In genomic region chr21:43902441-43902840, GRCh38 we compare ENCODE assay signal across 19 cellular contexts. TPM values are rescaled to one million over a fixed set of nuclear protein-coding genes. Genes with fewer than 3 reads are reported as not detected.
A peak's percentile ranks its signal among the peaks of the same experiment; 100 is the strongest.
DNase-seq lines count a peak whose midpoint lies in the region; ATAC-seq, FAIRE-seq and TF ChIP-seq lines count a peak whose summit lies in the region.
"Had no signal": no experiment of that assay in that cellular context is flagged by ENCODE, and none has a peak within 500 bp of the region (broad histone marks: within the 10 kb centered on the region; RNA-seq: fewer than 3 reads in every experiment).

No MANE protein-coding gene starts in this region.

- peaks cover 46% of the 10 kb centered on the region for H3K79me2 ChIP-seq in HepG2 (ENCODE audit: insufficient read depth, low read length)

- no peaks in the 10 kb centered on the region for H3K27me3 ChIP-seq in liver (ENCODE audit: control insufficient read depth in 4 of 4, insufficient read depth in 4 of 4, low read length in 3 of 4)
- no peaks in the 10 kb centered on the region for H3K27me3 ChIP-seq in HepG2 (ENCODE audit: control insufficient read depth in 1 of 2, insufficient read depth in 2 of 2, low read length in 2 of 2)
- no peaks in the 10 kb centered on the region for H3K27me3 ChIP-seq in left lung

- TF ChIP-seq RAD21 in liver (IDR thresholded peaks at IDR 0.05) (no peak), HepG2 (CRISPR knock-in tag; IDR thresholded peaks at IDR 0.05) (no peak)

- 57% methylated on average over 6 of the region's 6 CpGs for WGBS in liver
- WGBS in HepG2 (ENCODE audit: low lambda C conversion rate) = 86% methylated on average over 6 of the region's 6 CpGs

- ATAC-seq in HepG2 (no peak), left lung (no peak), GM21529 (IDR thresholded peaks at IDR 0.05; ENCODE audit: unreplicated experiment) (no peak)
- ATAC-seq: natural killer cell treated with Interleukin-12 subunit alpha and Interleukin-12 subunit beta and Interleukin-15 and Interleukin-18, amount 100 ng/mL, for 72 hours had no signal

- CTCF ChIA-PET in HepG2 (lab: Yijun Ruan, JAX; ENCODE audit: low intra/inter-chr PET ratio, low total read pairs) = no interaction called here

- H2AFZ ChIP-seq in HepG2 (ENCODE audit: low read length) = no peak overlapping the region

- TF ChIP-seq EP300 in HepG2 (IDR thresholded peaks at IDR 0.05; ENCODE audit: low read depth in 2 of 2, low read length in 2 of 2) (no peak), HepG2 (CRISPR knock-in tag; IDR thresholded peaks at IDR 0.05; ENCODE audit: borderline replicate concordance) (no peak)

- POLR2A ChIA-PET in HepG2 (lab: Yijun Ruan, JAX) = no interaction called here

- FAIRE-seq in HepG2 (lab: Jason Lieb, UNC) = no peak

- H3K4me3 ChIP-seq in liver (ENCODE audit: low read depth in 1 of 3, low read length in 3 of 3) (no peak overlapping the region), HepG2 (replicated peaks in 1 of 3; ENCODE audit: insufficient read depth in 1 of 3, low read depth in 2 of 3, low read length in 3 of 3) (no peak overlapping the region), left lung (no peak overlapping the region)
- H3K4me3 ChIP-seq: smooth muscle cell had no signal

- in situ Hi-C loops in HepG2 (cut with HindIII; ENCODE audit: extremely low pct_ligation_motif_present, low pct_unique_long_range_greater_than_20kb) = no loop called here

- intact Hi-C loops in HepG2 (cut with micrococcal nuclease; ENCODE audit: unreplicated experiment) (no loop called here), left lung (cut with DNase I) (no loop called here)

- H3K4me1 ChIP-seq in liver (ENCODE audit: control insufficient read depth in 4 of 4, insufficient read depth in 4 of 4, low read length in 3 of 4) = peaks cover 0 to 30% (median 20%) of the 10 kb centered on the region in 4 donors
- no peaks in the 10 kb centered on the region for H3K4me1 ChIP-seq in HepG2 (ENCODE audit: insufficient read depth, low read length)
- peaks cover 10 to 24% of the 10 kb centered on the region in 2 donors for H3K4me1 ChIP-seq in left lung

- no TSS peak for BruUV-seq in HepG2 (replicated peaks; lab: Mats Ljungman, UMichigan)

- DNase-seq in HepG2 (ENCODE audit: low spot score) = no peak
- peak; percentile 92 for DNase-seq in dermis blood vessel endothelial cell
- no peak for DNase-seq in left lung
- no peak for DNase-seq in mucosa of gallbladder (ENCODE audit: low spot score)
- DNase-seq in iPS-NIHi11 (ENCODE audit: low spot score) = no peak
- DNase-seq in activated CD4-positive, CD25-positive, alpha-beta regulatory T cell (lab: John Stamatoyannopoulos, UW) = no peak
- DNase-seq: activated CD4-positive, alpha-beta T cell treated with anti-CD3 and anti-CD28 coated beads for 48 hours; DMS153; H9; Kasumi-1; NCI-H187; NCI-H526 treated with DMSO at 0.1 percent for 48 hours; RPMI8226; T-helper 2 cell had no signal

- no peak overlapping the region for H3K4me2 ChIP-seq in HepG2 (ENCODE audit: low read depth, low read length)
- H3K4me2 ChIP-seq: smooth muscle cell had no signal

- H3K9ac ChIP-seq in liver (ENCODE audit: low read depth in 1 of 2, low read length in 2 of 2) (no peak overlapping the region), HepG2 (ENCODE audit: insufficient read depth, low read depth, low read length) (no peak overlapping the region)

- H3K36me3 ChIP-seq in liver (ENCODE audit: control insufficient read depth in 4 of 4, insufficient read depth in 3 of 4, low read depth in 1 of 4, low read length in 3 of 4) (peaks cover 0 to 3% (median 0%) of the 10 kb centered on the region in 4 donors), HepG2 (replicated peaks in 1 of 2; ENCODE audit: control insufficient read depth in 1 of 2, insufficient read depth in 2 of 2, low read length in 2 of 2) (peaks cover 7 to 38% of the 10 kb centered on the region in 2 experiments), left lung (peaks cover 0 to 46% of the 10 kb centered on the region in 2 donors)

- H3K27ac ChIP-seq in liver (ENCODE audit: low read depth in 1 of 2, low read length in 2 of 2) (no peak overlapping the region), HepG2 (ENCODE audit: extremely low read length, insufficient read depth, low read length) (no peak overlapping the region), left lung (peak overlapping the region; percentile 62 to 63)
- H3K27ac ChIP-seq: HL-60 had no signal

- TF ChIP-seq POLR2A in HepG2 (IDR thresholded peaks at IDR 0.05; ENCODE audit: insufficient read depth in 1 of 2, low read depth in 2 of 2, low read length in 2 of 2) = no peak

- 0 out of 2 replicates have a peak, but pooled peaks cover 3% of the 10 kb centered on the region for H4K20me1 ChIP-seq in HepG2 (ENCODE audit: insufficient read depth, low read length)

- no peak for TF ChIP-seq CTCF in liver (IDR thresholded peaks at IDR 0.05; ENCODE audit: low read depth, low read length, missing input control)
- TF ChIP-seq CTCF in HepG2 (CRISPR knock-in tag; IDR thresholded peaks at IDR 0.05) = no peak
- no peak for TF ChIP-seq CTCF in left lung (IDR thresholded peaks at IDR 0.05)

- H3K9me3 ChIP-seq in liver (ENCODE audit: control insufficient read depth in 4 of 4, low read length in 3 of 4) (no peaks in the 10 kb centered on the region), HepG2 (ENCODE audit: low read length) (no peaks in the 10 kb centered on the region), left lung (peaks cover 0 to 2% of the 10 kb centered on the region in 2 donors)

TF ChIP-seq in liver, 16 proteins besides CTCF, POLR2A, EP300 and RAD21 (continues in another document):
- TF ChIP-seq JUND (IDR thresholded peaks at IDR 0.05) = peak; percentile 68 to 80
- TF ChIP-seq TAF1 (conservative IDR thresholded peaks at IDR 0.05) = no peak
- TF ChIP-seq, protein P1, sequence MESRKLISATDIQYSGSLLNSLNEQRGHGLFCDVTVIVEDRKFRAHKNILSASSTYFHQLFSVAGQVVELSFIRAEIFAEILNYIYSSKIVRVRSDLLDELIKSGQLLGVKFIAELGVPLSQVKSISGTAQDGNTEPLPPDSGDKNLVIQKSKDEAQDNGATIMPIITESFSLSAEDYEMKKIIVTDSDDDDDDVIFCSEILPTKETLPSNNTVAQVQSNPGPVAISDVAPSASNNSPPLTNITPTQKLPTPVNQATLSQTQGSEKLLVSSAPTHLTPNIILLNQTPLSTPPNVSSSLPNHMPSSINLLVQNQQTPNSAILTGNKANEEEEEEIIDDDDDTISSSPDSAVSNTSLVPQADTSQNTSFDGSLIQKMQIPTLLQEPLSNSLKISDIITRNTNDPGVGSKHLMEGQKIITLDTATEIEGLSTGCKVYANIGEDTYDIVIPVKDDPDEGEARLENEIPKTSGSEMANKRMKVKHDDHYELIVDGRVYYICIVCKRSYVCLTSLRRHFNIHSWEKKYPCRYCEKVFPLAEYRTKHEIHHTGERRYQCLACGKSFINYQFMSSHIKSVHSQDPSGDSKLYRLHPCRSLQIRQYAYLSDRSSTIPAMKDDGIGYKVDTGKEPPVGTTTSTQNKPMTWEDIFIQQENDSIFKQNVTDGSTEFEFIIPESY (IDR thresholded peaks at IDR 0.05) = no peak
- no peak for TF ChIP-seq HNF4A (conservative IDR thresholded peaks at IDR 0.05)
- peak; percentile 52 for TF ChIP-seq NR2F2 (IDR thresholded peaks at IDR 0.05)

TF ChIP-seq in HepG2, 621 proteins besides CTCF, POLR2A, EP300 and RAD21 (continues in another document):
- TF ChIP-seq SP140L (CRISPR knock-in tag; IDR thresholded peaks at IDR 0.05; ENCODE audit: borderline replicate concordance) (no peak), STAT5B (CRISPR knock-in tag; IDR thresholded peaks at IDR 0.05) (no peak), NCOR1 (IDR thresholded peaks at IDR 0.05; ENCODE audit: borderline replicate concordance, low read length) (no peak), ATRX (CRISPR knock-in tag; IDR thresholded peaks at IDR 0.05; ENCODE audit: borderline replicate concordance) (no peak), ONECUT2 (CRISPR knock-in tag; IDR thresholded peaks at IDR 0.05) (no peak), THAP11 (CRISPR knock-in tag; IDR thresholded peaks at IDR 0.05) (no peak), ZNF260 (CRISPR knock-in tag; IDR thresholded peaks at IDR 0.05; ENCODE audit: borderline replicate concordance, low read depth) (no peak), RFX5 (IDR thresholded peaks at IDR 0.05; ENCODE audit: low read depth, low read length) (no peak)

RNA-seq across cellular contexts. Expression of gene AGPAT3, which starts 37.4 kb away (rescaled TPM):
- total RNA-seq in liver (100 to 1,000 TPM in 1 of 2 donors, 10 to 100 TPM in 1; 60.7 to 148 TPM), HepG2 (2016; rRNA removed; fragmentation: Illumina TruSeq; extraction: Trizol) (46.8 and 54.4 TPM in 2 replicates), dermis blood vessel endothelial cell (56.8 and 153 TPM in 2 replicates), left lung (100 to 1,000 TPM; 106 to 111 TPM), mucosa of gallbladder (107 TPM)
- polyA plus RNA-seq in liver (10 to 100 TPM; 32.3 to 58.9 TPM), HepG2 (2011; rRNA removed) (32.2 and 40.5 TPM in 2 replicates)
- 14.8 and 16.1 TPM in 2 replicates for total RNA-seq in HepG2 (2016; cell fraction: cytosol; rRNA removed; fragmentation: Illumina TruSeq; extraction: Trizol; ENCODE audit: low read depth)
- total RNA-seq in HepG2 (2016; cell fraction: insoluble cytoplasmic fraction; rRNA removed; fragmentation: Illumina TruSeq; extraction: Trizol) = 41.2 and 56.0 TPM in 2 replicates
- 53.6 and 57.0 TPM in 2 replicates for total RNA-seq in HepG2 (2016; cell fraction: membrane; rRNA removed; fragmentation: Illumina TruSeq; extraction: Trizol)
- total RNA-seq in HepG2 (2016; cell fraction: nucleus; rRNA removed; fragmentation: Illumina TruSeq; extraction: Trizol) = 49.6 and 56.0 TPM in 2 replicates
- polyA plus RNA-seq in HepG2 (2011; cell fraction: cytosol; rRNA removed) = 34.8 and 46.1 TPM in 2 replicates
- 58.5 and 63.8 TPM in 2 replicates for polyA plus RNA-seq in HepG2 (2011; cell fraction: nucleus; rRNA removed)
- polyA plus RNA-seq in HepG2 (2012) = 30.3 and 31.7 TPM in 2 replicates
- 19.7 and 23.3 TPM in 2 replicates for polyA plus RNA-seq in HepG2 (2016; cell fraction: cytosol; fragmentation: Illumina TruSeq; extraction: Trizol; ENCODE audit: low read depth)
- 37.4 and 44.0 TPM in 2 replicates for polyA plus RNA-seq in HepG2 (2016; cell fraction: insoluble cytoplasmic fraction; fragmentation: Illumina TruSeq; extraction: Trizol; ENCODE audit: low read depth)
- polyA plus RNA-seq in HepG2 (2016; cell fraction: membrane; fragmentation: Illumina TruSeq; extraction: Trizol; ENCODE audit: low read depth) = 43.7 and 47.5 TPM in 2 replicates
- 78.1 and 78.9 TPM in 2 replicates for polyA plus RNA-seq in HepG2 (2016; cell fraction: nucleus; fragmentation: Illumina TruSeq; extraction: Trizol; ENCODE audit: insufficient read depth, low read depth)
- polyA minus RNA-seq in HepG2 (2011; rRNA and poly(A)+ RNA removed; ENCODE audit: low replicate concordance) = 56.4 and 145 TPM in 2 replicates
- polyA minus RNA-seq in HepG2 (2011; cell fraction: cytosol; rRNA and poly(A)+ RNA removed) = 41.5 and 50.9 TPM in 2 replicates
- 28.1 and 33.7 TPM in 2 replicates for polyA minus RNA-seq in HepG2 (2011; cell fraction: nucleus; rRNA and poly(A)+ RNA removed)

Comparison
In these comparisons a context has a peak if more than half of its experiments do, and no peak if none do; other contexts are left out.
1. H3K27ac ChIP-seq: peak in left lung (2 of 2); none in liver (0 of 2) and HepG2 (single experiment).